8 cellular contexts compared by ENCODE assay signal in genomic region chr4:5051210-5051691, GRCh38. TPM values are rescaled to one million over a fixed set of nuclear protein-coding genes. Genes with fewer than 3 reads are reported as not detected.
DNase-seq lines count a peak whose midpoint lies in the region; ATAC-seq lines count a peak whose summit lies in the region.

Gene STK32B, plus strand, starts transcription at chr4:5051480.

- H3K4me1 ChIP-seq in skeletal muscle tissue (ENCODE audit: control insufficient read depth in 3 of 3, insufficient read depth in 3 of 3, low read length in 3 of 3) = peaks cover 3 to 17% (median 12%) of the 10 kb centered on the region in 3 donors

- peaks cover 92% of the 10 kb centered on the region for H3K27me3 Mint-ChIP-seq in central memory CD8-positive, alpha-beta T cell

- H3K4me3 ChIP-seq in skeletal muscle tissue (ENCODE audit: low read length in 3 of 3) = peak within 1 kb of the TSS; percentile 63 to 76 (median 67)

- H3K27me3 ChIP-seq in skeletal muscle tissue (ENCODE audit: control insufficient read depth in 3 of 3, insufficient read depth in 3 of 3, low read length in 3 of 3) = peaks cover 13 to 28% (median 23%) of the 10 kb centered on the region in 3 donors

- no peaks in the 10 kb centered on the region for H3K36me3 ChIP-seq in skeletal muscle tissue (ENCODE audit: control insufficient read depth in 3 of 3, insufficient read depth in 3 of 3, low read length in 3 of 3)

- no peak within 1 kb of the TSS for H3K27ac ChIP-seq in skeletal muscle tissue (ENCODE audit: low read depth, low read length)

- DNase-seq in stimulated activated CD4-positive, alpha-beta T cell treated with anti-CD3 and anti-CD28 coated beads, Interleukin-15, amount 100 ng/mL, for 24 hours = peak; percentile 40
- DNase-seq in stimulated activated CD4-positive, alpha-beta T cell treated with anti-CD3 and anti-CD28 coated beads, Interleukin-2, amount 100 ng/mL, for 48 hours = no peak
- DNase-seq in NCI-H526 treated with DMSO at 0.1 percent for 48 hours (lab: John Stamatoyannopoulos, UW) (peak; percentile 61), iris pigment epithelial cell (ENCODE audit: low read depth) (peak; percentile 78), NCI-H1105 (lab: John Stamatoyannopoulos, UW) (no peak)
- DNase-seq in central memory CD8-positive, alpha-beta T cell (ENCODE audit: low spot score in 2 of 2) = no peak

- peak within 1 kb of the TSS; percentile 74 for H3K4me3 Mint-ChIP-seq in central memory CD8-positive, alpha-beta T cell

- H3K27ac Mint-ChIP-seq in central memory CD8-positive, alpha-beta T cell (ENCODE audit: low read depth) = no peak within 1 kb of the TSS

- H3K4me1 Mint-ChIP-seq in central memory CD8-positive, alpha-beta T cell = peaks cover 13% of the 10 kb centered on the region

- H3K9me3 Mint-ChIP-seq in central memory CD8-positive, alpha-beta T cell = no peaks in the 10 kb centered on the region

- peaks cover 2% of the 10 kb centered on the region for H3K36me3 Mint-ChIP-seq in central memory CD8-positive, alpha-beta T cell (ENCODE audit: insufficient read depth)

- peak within 1 kb of the TSS in 2 of 3 donors; percentile 40 to 51 for H3K9ac ChIP-seq in skeletal muscle tissue (ENCODE audit: low read depth in 1 of 3, low read length in 3 of 3)

- ATAC-seq in central memory CD8-positive, alpha-beta T cell (replicated peaks; ENCODE audit: extremely low read depth, poor library complexity, severe bottlenecking) = no peak
- no peak for ATAC-seq in HG02759 (IDR thresholded peaks at IDR 0.05; ENCODE audit: unreplicated experiment)

- H3K9me3 ChIP-seq in skeletal muscle tissue (ENCODE audit: control insufficient read depth in 3 of 3, low read length in 3 of 3) = no peaks in the 10 kb centered on the region

RNA-seq across cellular contexts. Expression of gene STK32B, which starts in this region (rescaled TPM):
- 5.7 TPM for total RNA-seq in skeletal muscle tissue

Comparison
In these comparisons a context has a peak if more than half of its experiments do, and no peak if none do; other contexts are left out.
1. DNase-seq: peak in stimulated activated CD4-positive, alpha-beta T cell treated with anti-CD3 and anti-CD28 coated beads, Interleukin-15, amount 100 ng/mL, for 24 hours (single experiment), NCI-H526 treated with DMSO at 0.1 percent for 48 hours (single experiment) and iris pigment epithelial cell (single experiment); none in stimulated activated CD4-positive, alpha-beta T cell treated with anti-CD3 and anti-CD28 coated beads, Interleukin-2, amount 100 ng/mL, for 48 hours (0 of 2), central memory CD8-positive, alpha-beta T cell (0 of 2) and NCI-H1105 (single experiment).